In the genomic region with DNA sequence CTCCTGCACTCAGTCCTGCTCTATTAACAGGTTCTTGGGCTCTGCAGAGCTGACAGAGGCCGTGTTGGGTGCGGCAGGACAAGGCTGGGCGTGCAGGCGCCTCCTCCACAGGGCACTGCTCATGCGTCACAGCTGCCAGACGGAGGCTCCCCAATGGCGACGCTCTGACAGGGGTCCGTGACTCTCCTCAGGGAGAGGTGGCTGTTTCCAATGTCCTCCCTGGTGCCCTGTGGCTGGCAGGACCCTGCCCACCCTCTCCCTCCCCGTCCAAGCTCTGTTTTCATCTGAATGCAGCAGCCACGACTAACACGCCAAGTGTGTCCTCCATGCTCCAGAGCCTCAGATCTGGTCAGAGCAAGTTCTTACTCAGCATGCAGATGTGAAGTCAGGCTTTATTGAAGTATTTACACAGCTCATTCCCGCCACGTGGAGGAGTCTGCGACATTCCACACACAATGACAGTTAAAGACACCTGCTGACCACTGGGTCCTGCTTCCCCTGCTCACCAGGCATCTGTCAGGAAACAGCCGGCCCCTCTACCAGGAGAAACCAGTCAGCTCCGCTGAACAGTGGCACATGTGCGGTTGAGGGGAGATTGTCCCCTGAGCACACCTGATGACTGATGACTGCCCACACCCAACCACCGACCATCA, we compare ENCODE assay signal across 11 cellular contexts.
DNase-seq lines count a peak whose midpoint lies in the region; ATAC-seq and TF ChIP-seq lines count a peak whose summit lies in the region.
"Had no signal": no experiment of that assay in that cellular context is flagged by ENCODE, and none has a peak within 500 bp of the region (broad histone marks: within the 10 kb centered on the region; RNA-seq: fewer than 3 reads in every experiment).

No MANE protein-coding gene starts in this region.

- no peak for TF ChIP-seq POLR2A in transverse colon (IDR thresholded peaks at IDR 0.05)

- in situ Hi-C loops in transverse colon (cut with MboI; ENCODE audit: low pct_ligation_motif_present in 1 of 4, low pct_unique_long_range_greater_than_20kb in 1 of 4, low sequenced_read_pairs in 3 of 4), result no loop called here

- WGBS in transverse colon (ENCODE audit: low coverage in 1 of 2), 2 donors, result 59% methylated on average over 19 of the region's 19 CpGs; no CpG with 5 or more reads in 1 of the 2 donors

- DNase-seq in activated naive CD4-positive, alpha-beta T cell treated with anti-CD3 and anti-CD28 coated beads for 36 hours, result peak; percentile 4
- no peak for DNase-seq in activated naive CD4-positive, alpha-beta T cell treated with Interleukin-2 at 50 U/mL for 16 hours
- DNase-seq in PC-3 (peak; percentile 47), kidney epithelial cell (ENCODE audit: low read depth) (no peak), transverse colon (peak; percentile 66), globus pallidus (ENCODE audit: low spot score) (no peak), glomerular visceral epithelial cell (ENCODE audit: extremely low spot score) (no peak), COLO829 (ENCODE audit: low spot score) (no peak)
- DNase-seq: activated effector memory CD4-positive, alpha-beta T cell treated with Interleukin-2 at 50 U/mL for 16 hours; stimulated activated CD4-positive, alpha-beta T cell treated with anti-CD3 and anti-CD28 coated beads, Interleukin-2, amount 100 ng/mL, for 48 hours had no signal

- H3K4me1 ChIP-seq in PC-3 (ENCODE audit: insufficient read depth, low read length), result peaks cover 29% of the 10 kb centered on the region
- peaks cover 0 to 20% (median 8%) of the 10 kb centered on the region in 4 donors for H3K4me1 ChIP-seq in transverse colon

- no peaks in the 10 kb centered on the region for H3K36me3 ChIP-seq in PC-3 (ENCODE audit: low read depth, low read length)
- no peaks in the 10 kb centered on the region for H3K36me3 ChIP-seq in kidney epithelial cell (ENCODE audit: control insufficient read depth, insufficient read depth, low read length)
- no peaks in the 10 kb centered on the region for H3K36me3 ChIP-seq in transverse colon

- no peaks in the 10 kb centered on the region for H3K36me3 Mint-ChIP-seq in activated naive CD4-positive, alpha-beta T cell treated with anti-CD3 and anti-CD28 coated beads for 36 hours (ENCODE audit: low read depth)

- H3K27me3 Mint-ChIP-seq in activated naive CD4-positive, alpha-beta T cell treated with anti-CD3 and anti-CD28 coated beads for 36 hours (ENCODE audit: low read depth), result peaks cover 21% of the 10 kb centered on the region

- peak overlapping the region; percentile 18; the same call in 1 of the 2 replicates for H3K4me3 ChIP-seq in PC-3 (ENCODE audit: low read length)
- peak overlapping the region; percentile 33 for H3K4me3 ChIP-seq in kidney epithelial cell (ENCODE audit: low read depth, low read length)
- H3K4me3 ChIP-seq in transverse colon, result peak overlapping the region in 1 of 4 donors; percentile 13

- peak overlapping the region; percentile 61 for H3K4me2 ChIP-seq in PC-3 (ENCODE audit: low read length)

- H3K9me3 ChIP-seq in PC-3 (ENCODE audit: low read length) (no peaks in the 10 kb centered on the region), transverse colon (no peaks in the 10 kb centered on the region)

- H3K4me3 Mint-ChIP-seq in activated naive CD4-positive, alpha-beta T cell treated with anti-CD3 and anti-CD28 coated beads for 36 hours, result no peak overlapping the region

- CTCF ChIA-PET in activated naive CD4-positive, alpha-beta T cell treated with anti-CD3 and anti-CD28 coated beads for 36 hours (lab: Charles Lee), result no interaction called here
- CTCF ChIA-PET in PC-3 (lab: Charles Lee), result no interaction called here

- H3K79me2 ChIP-seq in PC-3 (ENCODE audit: low read length), result no peaks in the 10 kb centered on the region

- TF ChIP-seq CTCF in PC-3 (conservative IDR thresholded peaks at IDR 0.05; ENCODE audit: low read depth, low read length) (no peak), kidney epithelial cell (IDR thresholded peaks at IDR 0.05; ENCODE audit: insufficient read depth, low read length, poor library complexity, severe bottlenecking) (no peak), transverse colon (IDR thresholded peaks at IDR 0.05) (no peak)

- no peaks in the 10 kb centered on the region for H3K9me2 ChIP-seq in PC-3 (replicated peaks; ENCODE audit: low read length)

- no peak overlapping the region for H3K27ac Mint-ChIP-seq in activated naive CD4-positive, alpha-beta T cell treated with anti-CD3 and anti-CD28 coated beads for 36 hours

- BruUV-seq in PC-3 (replicated peaks; lab: Mats Ljungman, UMichigan), result no TSS peak

- no peaks in the 10 kb centered on the region for H3K9me3 Mint-ChIP-seq in activated naive CD4-positive, alpha-beta T cell treated with anti-CD3 and anti-CD28 coated beads for 36 hours

- ATAC-seq in PC-3, result peak; percentile 92

- H2AFZ ChIP-seq in PC-3 (ENCODE audit: low read length), result peak overlapping the region; percentile 52

- intact Hi-C loops in activated naive CD4-positive, alpha-beta T cell treated with anti-CD3 and anti-CD28 coated beads for 36 hours (cut with micrococcal nuclease), result no loop called here
- intact Hi-C loops in PC-3 (cut with micrococcal nuclease), result no loop called here
- intact Hi-C loops in transverse colon (cut with DNase I; ENCODE audit: low total_unique reads), result no loop called here

- H3K27ac ChIP-seq in PC-3 (ENCODE audit: low read length) (peak overlapping the region; percentile 47), transverse colon (no peak overlapping the region)
- H3K27ac ChIP-seq: C4-2B had no signal

- peaks cover 15% of the 10 kb centered on the region for H3K4me1 Mint-ChIP-seq in activated naive CD4-positive, alpha-beta T cell treated with anti-CD3 and anti-CD28 coated beads for 36 hours (ENCODE audit: low read depth)

- no peaks in the 10 kb centered on the region for H3F3A ChIP-seq in PC-3 (ENCODE audit: low read length, unreplicated experiment)

- no peaks in the 10 kb centered on the region for H4K20me1 ChIP-seq in PC-3 (ENCODE audit: low read length)

- POLR2A ChIA-PET in PC-3 (lab: Charles Lee; ENCODE audit: unreplicated experiment), result no interaction called here

- H3K9ac ChIP-seq in PC-3 (ENCODE audit: low read length), result peak overlapping the region; percentile 14; the same call in 1 of the 2 replicates

- H3K27me3 ChIP-seq in PC-3 (ENCODE audit: low read length) (no peaks in the 10 kb centered on the region), kidney epithelial cell (ENCODE audit: control insufficient read depth, insufficient read depth, low read length) (peaks cover 19% of the 10 kb centered on the region), transverse colon (peaks cover 16% of the 10 kb centered on the region)

- TF ChIP-seq EP300 in transverse colon (IDR thresholded peaks at IDR 0.05; ENCODE audit: low read depth), result no peak

Comparison
In these comparisons a context has a peak if more than half of its experiments do, and no peak if none do; other contexts are left out.
1. DNase-seq: peak in activated naive CD4-positive, alpha-beta T cell treated with anti-CD3 and anti-CD28 coated beads for 36 hours (single experiment), PC-3 (single experiment) and transverse colon (single experiment); none in activated naive CD4-positive, alpha-beta T cell treated with Interleukin-2 at 50 U/mL for 16 hours (single experiment), kidney epithelial cell (single experiment), globus pallidus (single experiment), glomerular visceral epithelial cell (single experiment) and COLO829 (single experiment).